In genomic region chr3:150411106-150411460, GRCh38 we compare ENCODE assay signal across 8 cellular contexts. TPM values are rescaled to one million over a fixed set of nuclear protein-coding genes. Genes with fewer than 3 reads are reported as not detected.
A peak's percentile ranks its signal among the peaks of the same experiment; 100 is the strongest.
DNase-seq lines count a peak whose midpoint lies in the region; ATAC-seq, FAIRE-seq and TF ChIP-seq lines count a peak whose summit lies in the region.

No MANE protein-coding gene starts in this region.

- peaks cover 75% of the 10 kb centered on the region for H3K79me2 ChIP-seq in K562 (ENCODE audit: control insufficient read depth, insufficient read depth, low read length)
- H3K79me2 ChIP-seq in mesendoderm (ENCODE audit: control insufficient read depth, insufficient read depth, low read length), result peaks cover 53% of the 10 kb centered on the region

- no peak for TF ChIP-seq POLR2A in K562 (conservative IDR thresholded peaks at IDR 0.05)

- peak overlapping the region; percentile 100 for H3K27ac ChIP-seq in left ventricle myocardium inferior (replicated peaks)
- peak overlapping the region; percentile 97 for H3K27ac ChIP-seq in K562 (ENCODE audit: extremely low read depth, low read depth, low read length)
- H3K27ac ChIP-seq in mesendoderm (ENCODE audit: low read depth, low read length), result no peak overlapping the region

- H3K4me2 ChIP-seq in K562 (ENCODE audit: insufficient read depth, low read length), result peak overlapping the region; percentile 92
- H3K4me2 ChIP-seq in mesendoderm (ENCODE audit: low read length), result peak overlapping the region; percentile 97

- no peak for DNase-seq in left ventricle myocardium inferior
- no peak for DNase-seq in cardiac septum (ENCODE audit: low spot score)
- DNase-seq in K562 (ENCODE audit: extremely low read depth in 1 of 4, low spot score in 3 of 4), result no peak
- no peak for DNase-seq in mesendoderm
- DNase-seq in hippocampal formation (lab: John Stamatoyannopoulos, UW), result no peak

- H2BK15ac ChIP-seq in mesendoderm (replicated peaks; ENCODE audit: low read depth), result no peak overlapping the region

- H2AK5ac ChIP-seq in mesendoderm (ENCODE audit: low read length), result no peak overlapping the region

- no peak overlapping the region for H3K4ac ChIP-seq in mesendoderm (ENCODE audit: low read depth, low read length)

- no peak overlapping the region for H3K18ac ChIP-seq in mesendoderm (ENCODE audit: low read length)

- no peak overlapping the region for H2BK5ac ChIP-seq in mesendoderm (ENCODE audit: low read length)

- peak overlapping the region; percentile 92 for H3K23ac ChIP-seq in mesendoderm (ENCODE audit: low read length)

- H2AFZ ChIP-seq in K562 (ENCODE audit: low read depth, low read length), result no peak overlapping the region

- no peak for TF ChIP-seq RAD21 in K562 (CRISPR knock-in tag; conservative IDR thresholded peaks at IDR 0.05 in 1 of 2, IDR thresholded peaks at IDR 0.05 in 1 of 2)

- intact Hi-C loops in left ventricle myocardium inferior (cut with micrococcal nuclease) (loop anchor here (10.0 kb wide), 1 partner anchor 84 kb away; no protein-coding TSS in a partner anchor), cardiac septum (cut with DNase I) (no loop called here), K562 (cut with micrococcal nuclease) (loop anchor here (2.0 to 5.0 kb wide), 2 partner anchors 172 to 191 kb away; partner anchors contain the start of gene SELENOT)

- 0% methylated on average over 5 of the region's 5 CpGs for WGBS in K562 (ENCODE audit: insufficient coverage, low coverage, missing lambda C conversion rate)
- no CpG with 5 or more reads among the region's 5 CpGs for whole genome bisulfite sequencing in mesendoderm (ENCODE audit: extremely low coverage, insufficient coverage, low lambda C conversion rate)

- H4K20me1 ChIP-seq in K562 (replicated peaks; ENCODE audit: control insufficient read depth, insufficient read depth, low read length), result peaks cover 32% of the 10 kb centered on the region

- TF ChIP-seq EP300 in K562 (IDR thresholded peaks at IDR 0.05; ENCODE audit: low read length), result no peak

- H4K5ac ChIP-seq in mesendoderm (ENCODE audit: low read length), result no peak overlapping the region

- H3K36me3 ChIP-seq in left ventricle myocardium inferior, result no peaks in the 10 kb centered on the region
- H3K36me3 ChIP-seq in K562 (ENCODE audit: control insufficient read depth, insufficient read depth, low read length), result peaks cover 47% of the 10 kb centered on the region
- H3K36me3 ChIP-seq in mesendoderm (ENCODE audit: control insufficient read depth, insufficient read depth, low read length), result no peaks in the 10 kb centered on the region

- no peak for ATAC-seq in K562
- ATAC-seq in GM19395 (IDR thresholded peaks at IDR 0.05; ENCODE audit: unreplicated experiment), result no peak
- ATAC-seq in GM18909 (IDR thresholded peaks at IDR 0.05; ENCODE audit: poor library complexity, unreplicated experiment), result no peak
- ATAC-seq in GM18502 (IDR thresholded peaks at IDR 0.05; ENCODE audit: poor library complexity, unreplicated experiment), result no peak

- POLR2A ChIA-PET in K562 (lab: Yijun Ruan, JAX), result interaction anchor here (0.6 to 2.7 kb wide), 4 partner anchors 15 to 169 kb away, joined by 3 to 19 read pairs (median 4); no protein-coding TSS in a partner anchor

- H3K27me3 ChIP-seq in left ventricle myocardium inferior (ENCODE audit: low read depth) (no peaks in the 10 kb centered on the region), K562 (ENCODE audit: control insufficient read depth in 2 of 2, insufficient read depth in 2 of 2, low read length in 2 of 2) (no peaks in the 10 kb centered on the region), mesendoderm (ENCODE audit: insufficient read depth, low read length, poor library complexity) (no peaks in the 10 kb centered on the region)

- TF ChIP-seq CTCF in left ventricle myocardium inferior (IDR thresholded peaks at IDR 0.05; ENCODE audit: borderline replicate concordance) (no peak), K562 (IDR thresholded peaks at IDR 0.05 in 2 of 3, conservative IDR thresholded peaks at IDR 0.05 in 1 of 3; ENCODE audit: insufficient read depth in 2 of 3, low read depth in 1 of 3, low read length in 3 of 3) (no peak)

- H3K79me1 ChIP-seq in mesendoderm (ENCODE audit: low read length), result peaks cover 11% of the 10 kb centered on the region

- H3K4me3 ChIP-seq in left ventricle myocardium inferior (peak overlapping the region; percentile 88), K562 (peak overlapping the region; percentile 81), mesendoderm (ENCODE audit: low read length) (peak overlapping the region; percentile 80)

- H3K56ac ChIP-seq in mesendoderm (ENCODE audit: low read length), result peak overlapping the region; percentile 88

- no peak overlapping the region for H2BK120ac ChIP-seq in mesendoderm (ENCODE audit: low read depth, low read length)

- no peak overlapping the region for H4K8ac ChIP-seq in mesendoderm (ENCODE audit: low read depth, low read length)

- CTCF ChIA-PET in K562 (lab: Yijun Ruan, JAX; ENCODE audit: low intra/inter-chr PET ratio), result interaction anchor here (3.8 kb wide), 1 partner anchor 84 kb away, joined by 26 read pairs; no protein-coding TSS in a partner anchor

- H3K9ac ChIP-seq in K562 (ENCODE audit: insufficient read depth in 1 of 2, low read depth in 2 of 2, low read length in 2 of 2) (peak overlapping the region; percentile 84 to 99), mesendoderm (ENCODE audit: low read length) (peak overlapping the region; percentile 89)

- in situ Hi-C loops in K562 (cut with MboI), result loop anchor here (5.0 kb wide), 1 partner anchor 81 kb away; no protein-coding TSS in a partner anchor

- no peak for FAIRE-seq in K562 (lab: Jason Lieb, UNC)

- no peaks in the 10 kb centered on the region for H3K9me1 ChIP-seq in K562 (ENCODE audit: control insufficient read depth, insufficient read depth, low read length)

- H3K9me3 ChIP-seq in left ventricle myocardium inferior (replicated peaks) (no peaks in the 10 kb centered on the region), K562 (replicated peaks; ENCODE audit: control insufficient read depth, insufficient read depth, low read depth, low read length) (no peaks in the 10 kb centered on the region)

- H3K4me1 ChIP-seq in left ventricle myocardium inferior, result peaks cover 92% of the 10 kb centered on the region
- peaks cover 6 to 28% of the 10 kb centered on the region in 2 experiments; a peak in 3 of 5 replicates for H3K4me1 ChIP-seq in K562 (replicated peaks in 1 of 2; ENCODE audit: control insufficient read depth in 2 of 2, insufficient read depth in 2 of 2, low read length in 2 of 2)
- H3K4me1 ChIP-seq in mesendoderm (ENCODE audit: control insufficient read depth, low read depth, low read length), result peaks cover 2% of the 10 kb centered on the region

- no TSS peak for BruUV-seq in K562 (replicated peaks; lab: Mats Ljungman, UMichigan)

TF ChIP-seq in K562, 482 proteins besides CTCF, POLR2A, EP300 and RAD21 (continues in another document):
- TF ChIP-seq ZFP30 (CRISPR knock-in tag; IDR thresholded peaks at IDR 0.05; ENCODE audit: borderline replicate concordance) (no peak), TFE3 (CRISPR knock-in tag; IDR thresholded peaks at IDR 0.05) (no peak), RAD51 (IDR thresholded peaks at IDR 0.05; ENCODE audit: borderline replicate concordance, low read depth) (no peak), HDAC1 (IDR thresholded peaks at IDR 0.05) (0 out of 4 replicates have a peak, but pooled peaks of 1 of the 2 experiments have one; percentile 10)

RNA-seq across cellular contexts. Expression of gene TSC22D2, which starts 3.0 kb away (rescaled TPM):
- 21.9 TPM for total RNA-seq in left ventricle myocardium inferior
- total RNA-seq in cardiac septum, result 66.0 TPM
- 46.2 and 128 TPM in 2 replicates for total RNA-seq in K562 (2011; cell fraction: chromatin; rRNA removed; ENCODE audit: low replicate concordance)
- total RNA-seq in K562 (2011; cell fraction: nucleolus; rRNA removed), result 25.0 and 35.4 TPM in 2 replicates
- total RNA-seq in K562 (2011; cell fraction: nucleoplasm; rRNA removed), result 54.4 and 79.5 TPM in 2 replicates
- 5.5 and 6.3 TPM in 2 replicates for total RNA-seq in K562 (2014; rRNA removed)
- 19.3 and 20.4 TPM in 2 replicates for total RNA-seq in K562 (2014; rRNA removed; fragmentation: Illumina TruSeq; extraction: Trizol)
- total RNA-seq in K562 (2015; rRNA removed; fragmentation: Illumina TruSeq; extraction: Trizol), result 12.9 and 16.3 TPM in 2 replicates
- total RNA-seq in K562 (2021), result 28.1 and 31.3 TPM in 2 replicates
- 17.8 and 18.4 TPM in 2 replicates for polyA plus RNA-seq in K562 (2011; rRNA removed)
- polyA plus RNA-seq in K562 (2011; cell fraction: cytosol; rRNA removed), result 5.1 and 7.1 TPM in 2 replicates
- 25.0 and 33.7 TPM in 2 replicates for polyA plus RNA-seq in K562 (2011; cell fraction: nucleus; rRNA removed)
- polyA plus RNA-seq in K562 (2012), result 13.5 and 19.8 TPM in 2 replicates
- 24.6 and 29.3 TPM in 2 replicates for polyA plus RNA-seq in K562 (2014; fragmentation: Illumina TruSeq; extraction: Trizol)
- polyA plus RNA-seq in K562 (2014; fragmentation: Nextera tagmentation; extraction: Ambion mirVana), result 10 to 100 TPM; 21.7 to 44.0 TPM
- 11.4 and 14.1 TPM in 2 replicates for polyA plus RNA-seq in K562 (2014; rRNA removed)
- polyA minus RNA-seq in K562 (2011; rRNA and poly(A)+ RNA removed), result 44.1 and 49.7 TPM in 2 replicates
- 18.9 and 26.2 TPM in 2 replicates for polyA minus RNA-seq in K562 (2011; cell fraction: cytosol; rRNA and poly(A)+ RNA removed)
- polyA minus RNA-seq in K562 (2011; cell fraction: nucleus; rRNA and poly(A)+ RNA removed), result 51.2 and 64.6 TPM in 2 replicates
- polyA plus RNA-seq in mesendoderm (2013, experiment 1 of 2), result 17.9 TPM
- polyA plus RNA-seq in mesendoderm (2013, experiment 2 of 2), result 18.6 TPM
